9 cellular contexts compared by ENCODE assay signal in genomic region chr12:91009319-91009950, GRCh38. TPM values are rescaled to one million over a fixed set of nuclear protein-coding genes. Genes with fewer than 3 reads are reported as not detected.
A peak's percentile ranks its signal among the peaks of the same experiment; 100 is the strongest.
DNase-seq lines count a peak whose midpoint lies in the region; ATAC-seq and TF ChIP-seq lines count a peak whose summit lies in the region.
"Had no signal": no experiment of that assay in that cellular context is flagged by ENCODE, and none has a peak within 500 bp of the region (broad histone marks: within the 10 kb centered on the region; RNA-seq: fewer than 3 reads in every experiment).

No MANE protein-coding gene starts in this region.

- H3K4me1 Mint-ChIP-seq in progenitor cell of endocrine pancreas (ENCODE audit: low read depth): no peaks in the 10 kb centered on the region
- H3K4me1 Mint-ChIP-seq: brain had no signal

- no peak for TF ChIP-seq CTCF in progenitor cell of endocrine pancreas (IDR thresholded peaks at IDR 0.05; ENCODE audit: unreplicated experiment)

- H3K9me3 Mint-ChIP-seq in progenitor cell of endocrine pancreas (ENCODE audit: low read depth): no peaks in the 10 kb centered on the region

- H3K4me3 Mint-ChIP-seq in progenitor cell of endocrine pancreas (ENCODE audit: low read depth): no peak overlapping the region
- H3K4me3 Mint-ChIP-seq: brain had no signal

- DNase-seq in non-pigmented ciliary epithelial cell (ENCODE audit: low read depth) (peak; percentile 18), GOT3 (lab: John Stamatoyannopoulos, UW) (no peak), progenitor cell of endocrine pancreas (ENCODE audit: low spot score, unreplicated experiment) (no peak)
- DNase-seq in activated effector memory CD4-positive, alpha-beta T cell treated with Interleukin-2 at 50 U/mL for 16 hours: no peak
- DNase-seq: NCI-H2029 treated with DMSO at 0.1 percent for 48 hours had no signal

- H3K27me3 Mint-ChIP-seq in progenitor cell of endocrine pancreas: no peaks in the 10 kb centered on the region
- H3K27me3 Mint-ChIP-seq: brain had no signal

- no peak overlapping the region for H3K27ac Mint-ChIP-seq in progenitor cell of endocrine pancreas
- H3K27ac Mint-ChIP-seq: brain had no signal

- H3K36me3 Mint-ChIP-seq in progenitor cell of endocrine pancreas (ENCODE audit: insufficient read depth): no peaks in the 10 kb centered on the region
- H3K36me3 Mint-ChIP-seq: brain had no signal

- ATAC-seq in GM19043 (IDR thresholded peaks at IDR 0.05; ENCODE audit: low read depth, unreplicated experiment) (peak; percentile 92), HG02571 (IDR thresholded peaks at IDR 0.05; ENCODE audit: unreplicated experiment) (peak; percentile 86), HG03558 (IDR thresholded peaks at IDR 0.05; ENCODE audit: extremely low read depth, unreplicated experiment) (peak; percentile 86)

RNA-seq across cellular contexts. Expression of gene EPYC, which starts 4.7 kb away (rescaled TPM):
- total RNA-seq in progenitor cell of endocrine pancreas: not detected in 2 replicates

RNA-seq across cellular contexts. Expression of gene KERA, which starts 48.4 kb away (rescaled TPM):
- not detected in 2 replicates for total RNA-seq in progenitor cell of endocrine pancreas

RNA-seq across cellular contexts. Expression of gene CCER1, which starts 54.5 kb away (rescaled TPM):
- not detected in 2 replicates for total RNA-seq in progenitor cell of endocrine pancreas
